ENCODE assay signal across 28 cellular contexts in the genomic region with DNA sequence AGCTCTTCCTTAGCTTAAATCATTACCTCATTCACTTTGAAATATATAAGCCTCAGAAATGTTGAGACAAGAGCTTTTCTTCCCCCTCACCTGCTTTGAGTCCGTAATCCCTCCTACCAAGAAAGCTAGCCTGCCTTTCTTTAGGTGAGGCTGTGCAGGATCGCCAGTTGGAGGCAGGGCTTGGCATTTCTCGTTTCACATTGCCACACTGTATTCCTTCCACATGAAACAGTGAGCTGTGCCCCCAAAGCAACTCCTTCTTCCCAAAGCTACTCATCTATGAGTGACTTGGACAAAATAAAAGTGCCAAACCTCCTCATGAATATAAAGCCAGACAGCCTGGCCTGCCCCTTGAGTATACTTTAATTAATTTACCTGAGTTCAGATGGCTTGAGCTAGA.
"Had no signal": no experiment of that assay in that cellular context is flagged by ENCODE, and none has a peak within 500 bp of the region (broad histone marks: within the 10 kb centered on the region; RNA-seq: fewer than 3 reads in every experiment).

No MANE protein-coding gene starts in this region.

- H3K4me1 Mint-ChIP-seq: activated CD4-positive, alpha-beta T cell treated with anti-CD3 and anti-CD28 coated beads, Interleukin-2, amount 10 ng/mL, durations not matched to agents 7 days and 5 days; activated naive CD8-positive, alpha-beta T cell treated with anti-CD3 and anti-CD28 coated beads, Interleukin-2, amount 10 ng/mL, durations not matched to agents 7 days and 5 days; central memory CD8-positive, alpha-beta T cell; T-cell had no signal

- H3K27me3 ChIP-seq: adrenal gland, body of pancreas, MG63 had no signal

- H3K4me1 ChIP-seq: body of pancreas had no signal

- H3K27ac ChIP-seq: adrenal gland, body of pancreas, VCaP had no signal

- H3K27ac Mint-ChIP-seq: activated CD4-positive, alpha-beta memory T cell treated with anti-CD3 and anti-CD28 coated beads for 36 hours; activated CD4-positive, alpha-beta T cell treated with anti-CD3 and anti-CD28 coated beads, Interleukin-2, amount 10 ng/mL, durations not matched to agents 7 days and 5 days; activated naive CD8-positive, alpha-beta T cell treated with anti-CD3 and anti-CD28 coated beads, Interleukin-2, amount 10 ng/mL, durations not matched to agents 7 days and 5 days; T-cell had no signal

- DNase-seq: activated CD4-positive, alpha-beta memory T cell treated with anti-CD3 and anti-CD28 coated beads for 36 hours; activated CD4-positive, alpha-beta T cell treated with anti-CD3 and anti-CD28 coated beads, Interleukin-2, amount 10 ng/mL, durations not matched to agents 7 days and 5 days; activated CD4-positive, CD25-positive, alpha-beta regulatory T cell; activated CD8-positive, alpha-beta memory T cell treated with anti-CD3 and anti-CD28 coated beads for 24 hours; activated naive CD4-positive, alpha-beta T cell treated with anti-CD3 and anti-CD28 coated beads, Interleukin-2, amount 50 U/mL, for 16 hours; activated naive CD8-positive, alpha-beta T cell treated with anti-CD3 and anti-CD28 coated beads, Interleukin-2, amount 10 ng/mL, durations not matched to agents 7 days and 5 days; activated T-cell treated with anti-CD3 and anti-CD28 coated beads, Interleukin-2, amount 50 U/mL, for 48 hours; adrenal gland; body of pancreas; MG63; MV-4-11; NCI-H1092 treated with DMSO at 0.1 percent for 48 hours; NCI-H1417 treated with DMSO at 0.1 percent for 48 hours; NCI-H1694; NCI-H2029; NCI-H2107; NCI-H2171 treated with DMSO at 0.1 percent for 48 hours; NCI-H345; NCI-H510A; NCI-H526 treated with DMSO at 0.1 percent for 48 hours; NCI-H82; OCI-M1; RPMI8226; T-cell had no signal

- H3K9me3 ChIP-seq: adrenal gland, body of pancreas, MG63 had no signal

- H3K9me3 Mint-ChIP-seq: activated CD4-positive, alpha-beta memory T cell treated with anti-CD3 and anti-CD28 coated beads for 36 hours; activated CD4-positive, alpha-beta T cell treated with anti-CD3 and anti-CD28 coated beads, Interleukin-2, amount 10 ng/mL, durations not matched to agents 7 days and 5 days; activated naive CD8-positive, alpha-beta T cell treated with anti-CD3 and anti-CD28 coated beads, Interleukin-2, amount 10 ng/mL, durations not matched to agents 7 days and 5 days; central memory CD8-positive, alpha-beta T cell; T-cell had no signal

- H3K27me3 Mint-ChIP-seq: activated CD4-positive, alpha-beta T cell treated with anti-CD3 and anti-CD28 coated beads, Interleukin-2, amount 10 ng/mL, durations not matched to agents 7 days and 5 days; activated naive CD8-positive, alpha-beta T cell treated with anti-CD3 and anti-CD28 coated beads, Interleukin-2, amount 10 ng/mL, durations not matched to agents 7 days and 5 days; central memory CD8-positive, alpha-beta T cell had no signal

- H3K4me3 Mint-ChIP-seq: activated CD4-positive, alpha-beta memory T cell treated with anti-CD3 and anti-CD28 coated beads for 36 hours; activated CD4-positive, alpha-beta T cell treated with anti-CD3 and anti-CD28 coated beads, Interleukin-2, amount 10 ng/mL, durations not matched to agents 7 days and 5 days; activated naive CD8-positive, alpha-beta T cell treated with anti-CD3 and anti-CD28 coated beads, Interleukin-2, amount 10 ng/mL, durations not matched to agents 7 days and 5 days; central memory CD8-positive, alpha-beta T cell; T-cell had no signal

- ATAC-seq: body of pancreas, Panc1, Right ventricle myocardium inferior, T-cell had no signal

- H3K4me3 ChIP-seq: adrenal gland, body of pancreas, MG63 had no signal

- H3K36me3 Mint-ChIP-seq: activated CD4-positive, alpha-beta memory T cell treated with anti-CD3 and anti-CD28 coated beads for 36 hours; activated naive CD8-positive, alpha-beta T cell treated with anti-CD3 and anti-CD28 coated beads, Interleukin-2, amount 10 ng/mL, durations not matched to agents 7 days and 5 days; T-cell had no signal
